Comparison of ENCODE assay signal across 28 cellular contexts in genomic region chr1:214432247-214432646, GRCh38.
DNase-seq lines count a peak whose midpoint lies in the region; ATAC-seq, FAIRE-seq and TF ChIP-seq lines count a peak whose summit lies in the region.
"Had no signal": no experiment of that assay in that cellular context is flagged by ENCODE, and none has a peak within 500 bp of the region (broad histone marks: within the 10 kb centered on the region; RNA-seq: fewer than 3 reads in every experiment).

No MANE protein-coding gene starts in this region.

- no peaks in the 10 kb centered on the region; a peak in 1 of 5 replicates for H3K36me3 ChIP-seq in HepG2 (replicated peaks in 1 of 2; ENCODE audit: control insufficient read depth in 1 of 2, insufficient read depth in 2 of 2, low read length in 2 of 2)
- no peaks in the 10 kb centered on the region for H3K36me3 ChIP-seq in right lobe of liver
- H3K36me3 ChIP-seq in IMR-90 (ENCODE audit: control insufficient read depth, insufficient read depth, low read length): peaks cover 1% of the 10 kb centered on the region; the same call in 1 of the 2 replicates
- no peaks in the 10 kb centered on the region for H3K36me3 ChIP-seq in K562 (ENCODE audit: control insufficient read depth, insufficient read depth, low read length)
- H3K36me3 ChIP-seq: BE2C, BLaER1 had no signal

- H2BK20ac ChIP-seq in IMR-90 (ENCODE audit: low read depth, low read length): no peak overlapping the region

- DNase-seq in HepG2 (ENCODE audit: low spot score) (no peak), right lobe of liver (no peak), IMR-90 (no peak), K562 (ENCODE audit: extremely low read depth in 1 of 4, low spot score in 3 of 4) (no peak), osteocyte (ENCODE audit: extremely low spot score, unreplicated experiment) (no peak), OCI-M1 (lab: John Stamatoyannopoulos, UW) (no peak), HuH-7.5 (ENCODE audit: low spot score) (no peak)
- DNase-seq in stimulated activated CD4-positive, alpha-beta T cell treated with anti-CD3 and anti-CD28 coated beads, Interleukin-12 subunit alpha, Interleukin-12 subunit beta, amount 100 ng/mL, for 4 hours: no peak
- DNase-seq: ACHN; BE2C; C1 segment of cervical spinal cord; CD4-positive, alpha-beta memory T cell; CD4-positive, CD25-positive, alpha-beta regulatory T cell; CD8-positive, alpha-beta memory T cell; COR-L47; DMS 273 treated with DMSO at 0.1 percent for 48 hours; DMS153; DMS53; DMS79; DND-41; EL; GDM1 had no signal

- BruUV-seq in HepG2 (replicated peaks; lab: Mats Ljungman, UMichigan) (no TSS peak), IMR-90 (replicated peaks; lab: Mats Ljungman, UMichigan) (no TSS peak), K562 (replicated peaks; lab: Mats Ljungman, UMichigan) (no TSS peak)

- dilution Hi-C loops in IMR-90 (cut with HindIII; ENCODE audit: low sequenced_read_pairs, unreplicated experiment): no loop called here

- H3K27me3 Mint-ChIP-seq in osteocyte (ENCODE audit: unreplicated experiment): no peaks in the 10 kb centered on the region
- H3K27me3 Mint-ChIP-seq: CD4-positive, CD25-positive, alpha-beta regulatory T cell had no signal

- H3K27ac ChIP-seq in HepG2 (ENCODE audit: extremely low read length, insufficient read depth, low read length) (no peak overlapping the region), right lobe of liver (no peak overlapping the region), IMR-90 (ENCODE audit: insufficient read depth, low read length) (no peak overlapping the region), K562 (ENCODE audit: extremely low read depth, low read depth, low read length) (no peak overlapping the region)
- H3K27ac ChIP-seq: 22Rv1, BLaER1 had no signal

- peaks cover 10% of the 10 kb centered on the region for H3K4me1 ChIP-seq in HepG2 (ENCODE audit: insufficient read depth, low read length)
- no peaks in the 10 kb centered on the region for H3K4me1 ChIP-seq in right lobe of liver
- H3K4me1 ChIP-seq in IMR-90 (ENCODE audit: control insufficient read depth, insufficient read depth, low read length): peaks cover 5% of the 10 kb centered on the region
- no peaks in the 10 kb centered on the region for H3K4me1 ChIP-seq in K562 (replicated peaks in 1 of 2; ENCODE audit: control insufficient read depth in 2 of 2, insufficient read depth in 2 of 2, low read length in 2 of 2)
- H3K4me1 ChIP-seq: BE2C had no signal

- no peak overlapping the region for H2BK5ac ChIP-seq in IMR-90 (ENCODE audit: low read depth, low read length, poor library complexity, severe bottlenecking)

- in situ Hi-C loops in HepG2 (cut with HindIII; ENCODE audit: extremely low pct_ligation_motif_present, low pct_unique_long_range_greater_than_20kb) (no loop called here), IMR-90 (cut with MboI; ENCODE audit: low sequenced_read_pairs) (no loop called here), K562 (cut with MboI) (no loop called here)

- TF ChIP-seq POLR2A in HepG2 (IDR thresholded peaks at IDR 0.05; ENCODE audit: insufficient read depth in 1 of 2, low read depth in 2 of 2, low read length in 2 of 2) (no peak), right lobe of liver (IDR thresholded peaks at IDR 0.05) (no peak), IMR-90 (IDR thresholded peaks at IDR 0.05; ENCODE audit: low read depth, low read length) (no peak), K562 (conservative IDR thresholded peaks at IDR 0.05) (no peak)

- H3K9me1 ChIP-seq in IMR-90 (ENCODE audit: insufficient read depth, low read length): 0 out of 2 replicates have a peak, but pooled peaks cover 3% of the 10 kb centered on the region
- H3K9me1 ChIP-seq in K562 (ENCODE audit: control insufficient read depth, insufficient read depth, low read length): no peaks in the 10 kb centered on the region

- H3K9me3 ChIP-seq in HepG2 (ENCODE audit: low read length) (no peaks in the 10 kb centered on the region), right lobe of liver (no peaks in the 10 kb centered on the region), IMR-90 (ENCODE audit: control insufficient read depth, insufficient read depth, low read length) (no peaks in the 10 kb centered on the region), K562 (replicated peaks; ENCODE audit: control insufficient read depth, insufficient read depth, low read depth, low read length) (no peaks in the 10 kb centered on the region)
- H3K9me3 ChIP-seq: BE2C, BLaER1 had no signal

- H4K5ac ChIP-seq in IMR-90 (ENCODE audit: low read depth, low read length): no peak overlapping the region

- POLR2A ChIA-PET in HepG2 (lab: Yijun Ruan, JAX) (no interaction called here), IMR-90 (lab: Charles Lee; ENCODE audit: unreplicated experiment) (no interaction called here), K562 (lab: Yijun Ruan, JAX) (interaction anchor here (0.6 kb wide), 1 partner anchor 17 kb away, joined by 4 read pairs; no protein-coding TSS in a partner anchor)

- H3K4ac ChIP-seq in IMR-90 (ENCODE audit: low read depth, low read length): no peak overlapping the region

- CTCF ChIA-PET in HepG2 (lab: Yijun Ruan, JAX; ENCODE audit: low intra/inter-chr PET ratio, low total read pairs): no interaction called here
- CTCF ChIA-PET in IMR-90 (lab: Yijun Ruan, JAX): interaction anchor here (0.7 kb wide), 1 partner anchor 40 kb away, joined by 3 read pairs; no protein-coding TSS in a partner anchor
- CTCF ChIA-PET in K562 (lab: Yijun Ruan, JAX; ENCODE audit: low intra/inter-chr PET ratio): no interaction called here

- H3K4me1 Mint-ChIP-seq in osteocyte (ENCODE audit: unreplicated experiment): peaks cover 47% of the 10 kb centered on the region

- H3K79me1 ChIP-seq in IMR-90 (ENCODE audit: low read depth in 1 of 2, low read length in 2 of 2): peaks cover 27 to 38% of the 10 kb centered on the region in 2 experiments

- no peak overlapping the region for H2AK5ac ChIP-seq in IMR-90 (ENCODE audit: low read depth, low read length)

- no peak for TF ChIP-seq RAD21 in HepG2 (CRISPR knock-in tag; IDR thresholded peaks at IDR 0.05)
- no peak for TF ChIP-seq RAD21 in IMR-90 (IDR thresholded peaks at IDR 0.05; ENCODE audit: low read length)
- no peak for TF ChIP-seq RAD21 in K562 (CRISPR knock-in tag; conservative IDR thresholded peaks at IDR 0.05 in 1 of 2, IDR thresholded peaks at IDR 0.05 in 1 of 2)

- ATAC-seq in HepG2 (no peak), right lobe of liver (no peak), IMR-90 (ENCODE audit: low read depth) (no peak), K562 (no peak)
- ATAC-seq: GM12878 had no signal

- H3K36me3 Mint-ChIP-seq in osteocyte (ENCODE audit: unreplicated experiment): peaks cover 5% of the 10 kb centered on the region
- H3K36me3 Mint-ChIP-seq: CD14-positive monocyte had no signal

- no peak overlapping the region for H3K14ac ChIP-seq in IMR-90 (replicated peaks; ENCODE audit: low read depth, low read length)

- H4K91ac ChIP-seq in IMR-90 (ENCODE audit: insufficient read depth, low read depth, low read length): no peak overlapping the region

- intact Hi-C loops in HepG2 (cut with micrococcal nuclease; ENCODE audit: unreplicated experiment): no loop called here
- intact Hi-C loops in right lobe of liver (cut with DNase I): no loop called here
- intact Hi-C loops in IMR-90 (cut with micrococcal nuclease): no loop called here
- intact Hi-C loops in K562 (cut with micrococcal nuclease): no loop called here

- no peak for TF ChIP-seq CTCF in HepG2 (CRISPR knock-in tag; IDR thresholded peaks at IDR 0.05)
- no peak for TF ChIP-seq CTCF in right lobe of liver (IDR thresholded peaks at IDR 0.05)
- TF ChIP-seq CTCF in IMR-90 (conservative IDR thresholded peaks at IDR 0.05; ENCODE audit: low read depth, low read length): no peak
- TF ChIP-seq CTCF in K562 (IDR thresholded peaks at IDR 0.05 in 2 of 3, conservative IDR thresholded peaks at IDR 0.05 in 1 of 3; ENCODE audit: insufficient read depth in 2 of 3, low read depth in 1 of 3, low read length in 3 of 3): no peak
- TF ChIP-seq CTCF in osteocyte (IDR thresholded peaks at IDR 0.05): no peak

- TF ChIP-seq EP300 in HepG2 (IDR thresholded peaks at IDR 0.05; ENCODE audit: low read depth in 2 of 2, low read length in 2 of 2) (no peak), HepG2 (CRISPR knock-in tag; IDR thresholded peaks at IDR 0.05; ENCODE audit: borderline replicate concordance) (no peak), K562 (IDR thresholded peaks at IDR 0.05; ENCODE audit: low read length) (no peak)

- H2BK120ac ChIP-seq in IMR-90 (ENCODE audit: low read depth, low read length): no peak overlapping the region

- H3K9me3 Mint-ChIP-seq in osteocyte (ENCODE audit: unreplicated experiment): no peaks in the 10 kb centered on the region
- H3K9me3 Mint-ChIP-seq: CD8-positive, alpha-beta memory T cell had no signal

- H3K4me3 Mint-ChIP-seq in osteocyte (ENCODE audit: unreplicated experiment): no peak overlapping the region
- H3K4me3 Mint-ChIP-seq: CD14-positive monocyte; CD4-positive, alpha-beta memory T cell; CD4-positive, CD25-positive, alpha-beta regulatory T cell; CD8-positive, alpha-beta memory T cell had no signal

- H3K79me2 ChIP-seq in HepG2 (ENCODE audit: insufficient read depth, low read length): no peaks in the 10 kb centered on the region
- H3K79me2 ChIP-seq in K562 (ENCODE audit: control insufficient read depth, insufficient read depth, low read length): no peaks in the 10 kb centered on the region

- peak overlapping the region; percentile 38 for H3K27ac Mint-ChIP-seq in osteocyte (ENCODE audit: unreplicated experiment)
- H3K27ac Mint-ChIP-seq: CD14-positive monocyte; CD4-positive, alpha-beta memory T cell; CD4-positive, CD25-positive, alpha-beta regulatory T cell; CD8-positive, alpha-beta memory T cell had no signal

- H3K4me2 ChIP-seq in HepG2 (ENCODE audit: low read depth, low read length) (no peak overlapping the region), IMR-90 (ENCODE audit: low read depth, low read length) (no peak overlapping the region), K562 (ENCODE audit: insufficient read depth, low read length) (no peak overlapping the region)
- H3K4me2 ChIP-seq: BLaER1 had no signal

- no peaks in the 10 kb centered on the region for H4K20me1 ChIP-seq in HepG2 (ENCODE audit: insufficient read depth, low read length)
- H4K20me1 ChIP-seq in IMR-90 (ENCODE audit: insufficient read depth, low read length): no peaks in the 10 kb centered on the region
- H4K20me1 ChIP-seq in K562 (replicated peaks; ENCODE audit: control insufficient read depth, insufficient read depth, low read length): no peaks in the 10 kb centered on the region
- H4K20me1 ChIP-seq: BLaER1 had no signal

- WGBS in HepG2 (ENCODE audit: low lambda C conversion rate): 71% methylated on average over 1 of the region's 1 CpG
- WGBS in right lobe of liver (ENCODE audit: insufficient coverage, low coverage, low lambda C conversion rate, missing lambda C conversion rate): 47% methylated on average over 1 of the region's 1 CpG
- no CpG with 5 or more reads among the region's 1 CpG for WGBS in IMR-90 (ENCODE audit: extremely low coverage in 2 of 2, insufficient read length in 1 of 2), 2 experiments
- 0% methylated on average over 1 of the region's 1 CpG for WGBS in K562 (ENCODE audit: insufficient coverage, low coverage, missing lambda C conversion rate)

- no peak overlapping the region for H4K8ac ChIP-seq in IMR-90 (ENCODE audit: low read depth in 2 of 2, low read length in 2 of 2)

- no peak overlapping the region for H3K23ac ChIP-seq in IMR-90 (ENCODE audit: low read depth, low read length)

- FAIRE-seq in HepG2 (lab: Jason Lieb, UNC) (no peak), K562 (lab: Jason Lieb, UNC) (no peak)
- FAIRE-seq: GM12878, GM12892, GM18507 had no signal

- H2AK9ac ChIP-seq in IMR-90 (replicated peaks; ENCODE audit: low read depth, low read length, poor library complexity): no peak overlapping the region

- H3K56ac ChIP-seq in IMR-90 (ENCODE audit: extremely low read depth, insufficient read depth, low read length): no peak overlapping the region

- H3K4me3 ChIP-seq in HepG2 (replicated peaks in 1 of 3; ENCODE audit: insufficient read depth in 1 of 3, low read depth in 2 of 3, low read length in 3 of 3): no peak overlapping the region
- no peak overlapping the region for H3K4me3 ChIP-seq in right lobe of liver
- no peak overlapping the region for H3K4me3 ChIP-seq in IMR-90 (ENCODE audit: insufficient read depth, low read depth, low read length)
- no peak overlapping the region for H3K4me3 ChIP-seq in K562
- H3K4me3 ChIP-seq: BLaER1, GM12878 had no signal

- H2AFZ ChIP-seq in HepG2 (ENCODE audit: low read length): no peak overlapping the region
- H2AFZ ChIP-seq in IMR-90 (replicated peaks; ENCODE audit: low read length, poor library complexity): no peak overlapping the region
- no peak overlapping the region for H2AFZ ChIP-seq in K562 (ENCODE audit: low read depth, low read length)

- no peak overlapping the region for H3K18ac ChIP-seq in IMR-90 (ENCODE audit: low read depth, low read length)

- H3K27me3 ChIP-seq in HepG2 (ENCODE audit: control insufficient read depth in 1 of 2, insufficient read depth in 2 of 2, low read length in 2 of 2) (no peaks in the 10 kb centered on the region; a peak in 1 of 5 replicates), right lobe of liver (no peaks in the 10 kb centered on the region), IMR-90 (ENCODE audit: control insufficient read depth, insufficient read depth, low read length) (no peaks in the 10 kb centered on the region), K562 (ENCODE audit: control insufficient read depth in 2 of 2, insufficient read depth in 2 of 2, low read length in 2 of 2) (no peaks in the 10 kb centered on the region; a peak in 2 of 5 replicates)
- H3K27me3 ChIP-seq: BLaER1 had no signal

- H3K9ac ChIP-seq in HepG2 (ENCODE audit: insufficient read depth, low read depth, low read length) (no peak overlapping the region), IMR-90 (ENCODE audit: low read depth, low read length) (no peak overlapping the region), K562 (ENCODE audit: insufficient read depth in 1 of 2, low read depth in 2 of 2, low read length in 2 of 2) (no peak overlapping the region)
- H3K9ac ChIP-seq: BLaER1 had no signal

- H2BK15ac ChIP-seq in IMR-90 (ENCODE audit: low read depth, low read length): no peak overlapping the region

Comparison
In these comparisons a context has a peak if more than half of its experiments do, and no peak if none do; other contexts are left out.
1. Of the 241 proteins assayed by ChIP-seq in both HepG2 and K562: peak only in HepG2: MAFK; only in K562: MAFG; in both: none; in neither: 239.